Comparison of ENCODE assay signal across 8 cellular contexts in the genomic region with DNA sequence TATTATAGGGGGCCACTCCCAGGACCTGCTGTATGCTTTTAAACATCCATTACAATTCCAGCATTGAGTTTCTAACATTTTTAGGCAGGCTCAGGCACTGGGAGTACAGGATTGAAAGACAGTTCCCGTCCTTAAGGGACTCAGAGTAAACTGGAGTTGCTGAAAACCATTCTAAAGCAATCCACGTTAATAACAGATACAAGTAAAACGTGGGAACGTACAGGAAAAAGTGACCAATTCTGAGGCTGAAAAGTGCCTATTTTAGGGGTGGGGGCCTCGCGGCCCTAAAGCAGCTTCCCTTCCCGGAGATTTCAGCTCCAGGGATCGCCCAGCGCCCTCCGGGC. TPM values are rescaled to one million over a fixed set of nuclear protein-coding genes. Genes with fewer than 3 reads are reported as not detected.
A peak's percentile ranks its signal among the peaks of the same experiment; 100 is the strongest.
DNase-seq lines count a peak whose midpoint lies in the region; ATAC-seq and TF ChIP-seq lines count a peak whose summit lies in the region.

No MANE protein-coding gene starts in this region.

- H4K20me1 ChIP-seq in Karpas-422 (ENCODE audit: insufficient read depth, low read depth, low read length): no peaks in the 10 kb centered on the region

- H3K79me2 ChIP-seq in Karpas-422 (ENCODE audit: low read length): no peaks in the 10 kb centered on the region

- H3K36me3 Mint-ChIP-seq in chondrocyte (ENCODE audit: low read depth): no peaks in the 10 kb centered on the region

- no peaks in the 10 kb centered on the region for H3K9me3 ChIP-seq in Karpas-422 (ENCODE audit: low read length)
- H3K9me3 ChIP-seq in mucosa of rectum (ENCODE audit: control insufficient read depth in 2 of 2, low read length in 2 of 2): no peaks in the 10 kb centered on the region

- H3K9me3 Mint-ChIP-seq in chondrocyte (ENCODE audit: low read depth): no peaks in the 10 kb centered on the region

- DNase-seq in AG04449 (ENCODE audit: low read depth, low spot score): no peak
- DNase-seq in Karpas-422: peak; percentile 40
- no peak for DNase-seq in chondrocyte (ENCODE audit: low spot score)
- DNase-seq in DMS153 (lab: John Stamatoyannopoulos, UW): no peak

- H3K27me3 Mint-ChIP-seq in chondrocyte (ENCODE audit: low read depth): no peaks in the 10 kb centered on the region

- CTCF ChIA-PET in AG04449 (lab: Yijun Ruan, JAX): no interaction called here

- H3K27ac Mint-ChIP-seq in chondrocyte (ENCODE audit: unreplicated experiment): peak overlapping the region; percentile 98

- peak overlapping the region; percentile 83 for H3K4me3 Mint-ChIP-seq in chondrocyte (ENCODE audit: unreplicated experiment)

- ATAC-seq in HG03432 (IDR thresholded peaks at IDR 0.05; ENCODE audit: unreplicated experiment) (no peak), GM19351 (IDR thresholded peaks at IDR 0.05; ENCODE audit: unreplicated experiment) (no peak), HG02970 (IDR thresholded peaks at IDR 0.05; ENCODE audit: low FRiP score, unreplicated experiment) (no peak)

- H3K9me2 ChIP-seq in Karpas-422 (replicated peaks; ENCODE audit: insufficient read depth, low read length): no peaks in the 10 kb centered on the region

- TF ChIP-seq CTCF in AG04449 (IDR thresholded peaks at IDR 0.05; ENCODE audit: insufficient read depth, low read length, missing control alignments) (no peak), chondrocyte (IDR thresholded peaks at IDR 0.05) (no peak)

- peaks cover 54% of the 10 kb centered on the region for H3K4me1 Mint-ChIP-seq in chondrocyte (ENCODE audit: low read depth)

- H3K4me1 ChIP-seq in Karpas-422 (ENCODE audit: low read length) (peaks cover 15% of the 10 kb centered on the region), mucosa of rectum (ENCODE audit: control insufficient read depth in 2 of 2, insufficient read depth in 2 of 2, low read length in 2 of 2) (peaks cover 5 to 7% of the 10 kb centered on the region in 2 donors)

- H3K4me3 ChIP-seq in AG04449 (ENCODE audit: low read depth, low read length) (peak overlapping the region; percentile 77), Karpas-422 (ENCODE audit: low read length) (peak overlapping the region; percentile 87), mucosa of rectum (ENCODE audit: low read length in 2 of 2) (peak overlapping the region; percentile 93 to 98)

- H3K27me3 ChIP-seq in Karpas-422 (ENCODE audit: low read length) (no peaks in the 10 kb centered on the region), mucosa of rectum (ENCODE audit: control insufficient read depth in 2 of 2, insufficient read depth in 2 of 2, low read length in 2 of 2) (no peaks in the 10 kb centered on the region)

- POLR2A ChIA-PET in AG04449 (lab: Yijun Ruan, JAX): interaction anchor here (0.6 to 1.2 kb wide), 5 partner anchors 20 to 662 kb away, joined by 3 to 10 read pairs (median 3); no protein-coding TSS in a partner anchor

- H3K9ac ChIP-seq in Karpas-422 (ENCODE audit: low read length) (peak overlapping the region; percentile 89), mucosa of rectum (ENCODE audit: low read depth in 1 of 2, low read length in 2 of 2) (peak overlapping the region; percentile 88 to 99)

- H2AFZ ChIP-seq in Karpas-422 (ENCODE audit: low read length): peak overlapping the region; percentile 96

- no peak overlapping the region for H3K27ac ChIP-seq in Karpas-422 (ENCODE audit: low read length)
- peak overlapping the region; percentile 97 to 98 for H3K27ac ChIP-seq in mucosa of rectum (ENCODE audit: low read depth in 2 of 2, low read length in 2 of 2)

- no peaks in the 10 kb centered on the region for H3K36me3 ChIP-seq in Karpas-422 (ENCODE audit: insufficient read depth, low read length)
- no peaks in the 10 kb centered on the region for H3K36me3 ChIP-seq in mucosa of rectum (ENCODE audit: control insufficient read depth in 2 of 2, insufficient read depth in 2 of 2, low read length in 2 of 2)

- peak overlapping the region; percentile 90 for H3K4me2 ChIP-seq in Karpas-422 (ENCODE audit: low read depth, low read length, poor library complexity, severe bottlenecking)

RNA-seq across cellular contexts. Expression of a gene that starts 0.3 kb away (rescaled TPM):
- 9.2 and 14.6 TPM in 2 replicates for total RNA-seq in Karpas-422 (2014; rRNA removed; shearing (Covaris generic); ENCODE audit: low replicate concordance)
- total RNA-seq in chondrocyte: 23.5 to 37.0 TPM (median 25.9 TPM) in 3 replicates
